ENCODE assay signal across 28 cellular contexts in the genomic region with DNA sequence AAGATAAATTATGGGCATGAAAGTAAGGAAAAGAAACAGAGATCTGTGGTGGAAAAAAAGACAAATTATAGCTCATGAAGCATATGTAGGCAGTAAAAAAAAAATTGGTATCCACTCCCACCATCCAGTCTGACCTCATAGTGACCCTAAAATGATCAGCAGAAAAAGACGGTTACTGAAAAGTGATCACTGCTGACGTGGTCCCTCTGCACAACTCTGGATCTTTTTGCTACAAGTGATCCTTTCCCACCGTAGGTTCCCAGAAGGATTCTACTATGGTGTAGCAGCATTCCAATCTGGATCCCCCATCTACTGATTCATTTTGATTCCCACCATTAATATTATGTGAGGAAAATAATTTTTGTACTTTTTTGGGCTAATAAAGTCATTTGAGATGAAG. TPM values are rescaled to one million over a fixed set of nuclear protein-coding genes. Genes with fewer than 3 reads are reported as not detected.
DNase-seq lines count a peak whose midpoint lies in the region; ATAC-seq and TF ChIP-seq lines count a peak whose summit lies in the region.
"Had no signal": no experiment of that assay in that cellular context is flagged by ENCODE, and none has a peak within 500 bp of the region (broad histone marks: within the 10 kb centered on the region; RNA-seq: fewer than 3 reads in every experiment).

No MANE protein-coding gene starts in this region.

- peak overlapping the region; percentile 91 for H3K27ac Mint-ChIP-seq in Calu3 (ENCODE audit: unreplicated experiment)
- H3K27ac Mint-ChIP-seq: CD8-positive, alpha-beta T cell; naive thymus-derived CD8-positive, alpha-beta T cell had no signal

- peaks cover 17% of the 10 kb centered on the region for H3K4me1 Mint-ChIP-seq in Calu3 (ENCODE audit: low read depth, unreplicated experiment)

- H3K4me3 Mint-ChIP-seq in Calu3 (ENCODE audit: low read depth, unreplicated experiment), result peak overlapping the region; percentile 6
- H3K4me3 Mint-ChIP-seq: CD8-positive, alpha-beta T cell; naive thymus-derived CD8-positive, alpha-beta T cell; stimulated activated naive CD8-positive, alpha-beta T cell treated with anti-CD3 and anti-CD28 coated beads, Interleukin-15, amount 100 ng/mL, for 72 hours had no signal

- intact Hi-C loops in Calu3 (cut with micrococcal nuclease; ENCODE audit: unreplicated experiment), result no loop called here

- no peak for TF ChIP-seq CTCF in Calu3 (IDR thresholded peaks at IDR 0.05; ENCODE audit: unreplicated experiment)

- H3K9me3 Mint-ChIP-seq in Calu3 (ENCODE audit: low read depth, unreplicated experiment), result no peaks in the 10 kb centered on the region
- H3K9me3 Mint-ChIP-seq: CD8-positive, alpha-beta T cell; naive thymus-derived CD8-positive, alpha-beta T cell; stimulated activated naive CD8-positive, alpha-beta T cell treated with anti-CD3 and anti-CD28 coated beads, Interleukin-15, amount 100 ng/mL, for 72 hours had no signal

- H3K27me3 ChIP-seq in SJCRH30 (no peaks in the 10 kb centered on the region), skeletal muscle satellite cell (ENCODE audit: control insufficient read depth, insufficient read depth, low read length) (no peaks in the 10 kb centered on the region)
- H3K27me3 ChIP-seq: heart right ventricle, ovary, right atrium auricular region, tibial artery had no signal

- no peaks in the 10 kb centered on the region for H3K36me3 ChIP-seq in SJCRH30
- H3K36me3 ChIP-seq in skeletal muscle satellite cell (ENCODE audit: insufficient read depth, low read length), result no peaks in the 10 kb centered on the region
- H3K36me3 ChIP-seq: heart right ventricle, ovary, right atrium auricular region, tibial artery had no signal

- no peak overlapping the region for H3K9ac ChIP-seq in skeletal muscle satellite cell (ENCODE audit: low read depth, low read length)

- H3K9me3 ChIP-seq in SJCRH30 (replicated peaks), result no peaks in the 10 kb centered on the region
- H3K9me3 ChIP-seq in skeletal muscle satellite cell (replicated peaks; ENCODE audit: low read length), result no peaks in the 10 kb centered on the region
- H3K9me3 ChIP-seq: heart right ventricle, ovary, right atrium auricular region, tibial artery had no signal

- peak overlapping the region; percentile 31; the same call in 1 of the 2 replicates for H3K4me3 ChIP-seq in SJCRH30
- H3K4me3 ChIP-seq in skeletal muscle satellite cell (ENCODE audit: low read length), result peak overlapping the region; percentile 10
- H3K4me3 ChIP-seq: heart right ventricle, ovary, right atrium auricular region, SK-N-MC, tibial artery had no signal

- H3K4me1 ChIP-seq in SJCRH30 (0 out of 2 replicates have a peak, but pooled peaks cover 3% of the 10 kb centered on the region), skeletal muscle satellite cell (ENCODE audit: control insufficient read depth, insufficient read depth, low read length) (peaks cover 37% of the 10 kb centered on the region)

- CTCF ChIA-PET in Calu3 (lab: Charles Lee), result interaction anchor here (0.7 to 1.3 kb wide), 3 partner anchors 11 to 74 kb away, joined by 3 to 9 read pairs (median 3); a partner anchor contains a TSS

- peak overlapping the region; percentile 32 for H3K4me2 ChIP-seq in skeletal muscle satellite cell (ENCODE audit: low read length)

- H3K27me3 Mint-ChIP-seq in Calu3 (ENCODE audit: unreplicated experiment), result no peaks in the 10 kb centered on the region

- H3K27ac ChIP-seq in SJCRH30, result no peak overlapping the region
- H3K27ac ChIP-seq: ovary, SK-N-MC, tibial artery, VCaP had no signal

- no peak for DNase-seq in Calu3
- DNase-seq in SJCRH30, result no peak
- peak; percentile 24 for DNase-seq in fibroblast of peridontal ligament (ENCODE audit: extremely low read depth)
- no peak for DNase-seq in kidney tubule cell (ENCODE audit: low spot score)
- no peak for DNase-seq in OCI-M2 (lab: John Stamatoyannopoulos, UW; ENCODE audit: unreplicated experiment)
- DNase-seq in stimulated activated naive CD4-positive, alpha-beta T cell (lab: John Stamatoyannopoulos, UW), result no peak
- DNase-seq: activated CD4-positive, alpha-beta T cell treated with anti-CD3 and anti-CD28 coated beads, Interleukin-2, amount 50 U/mL, for 1 hour; activated naive CD4-positive, alpha-beta T cell treated with anti-CD3 and anti-CD28 coated beads, Interleukin-2, amount 50 U/mL, for 16 hours; CD8-positive, alpha-beta T cell; central memory CD4-positive, alpha-beta T cell; GDM1; GOT3; naive thymus-derived CD8-positive, alpha-beta T cell; NCI-H1048; NCI-H187; ovary; RPMI8226; stimulated activated CD4-positive, alpha-beta T cell treated with anti-CD3 and anti-CD28 coated beads, Interleukin-15, amount 100 ng/mL, for 24 hours; stimulated activated naive CD8-positive, alpha-beta T cell treated with anti-CD3 and anti-CD28 coated beads, Interleukin-15, amount 100 ng/mL, for 72 hours had no signal

- BruUV-seq in Calu3 (replicated peaks; lab: Mats Ljungman, UMichigan), result no TSS peak

- ATAC-seq in GM21360 (IDR thresholded peaks at IDR 0.05; ENCODE audit: unreplicated experiment), result no peak
- ATAC-seq: CD8-positive, alpha-beta T cell; naive thymus-derived CD8-positive, alpha-beta T cell; stimulated activated naive CD8-positive, alpha-beta T cell treated with anti-CD3 and anti-CD28 coated beads, Interleukin-15, amount 100 ng/mL, for 72 hours had no signal

- H3K36me3 Mint-ChIP-seq in Calu3 (ENCODE audit: insufficient read depth, unreplicated experiment), result peaks cover 16% of the 10 kb centered on the region
- H3K36me3 Mint-ChIP-seq: CD8-positive, alpha-beta T cell; naive thymus-derived CD8-positive, alpha-beta T cell had no signal

RNA-seq across cellular contexts. Expression of a gene that starts 10.9 kb away (rescaled TPM):
- 3.3 and 4.3 TPM in 2 replicates for total RNA-seq in Calu3 (2022)
- total RNA-seq in SJCRH30 (2014; rRNA removed; shearing (Covaris generic)), result not detected in 2 replicates
- 0.51 and 0.66 TPM in 2 replicates for total RNA-seq in skeletal muscle satellite cell (2012; rRNA removed)
- total RNA-seq: CD8-positive, alpha-beta T cell; naive thymus-derived CD8-positive, alpha-beta T cell; T-helper 2 cell treated with Interferon-gamma antibody and Interleukin-4, amounts not matched to agents 100 ng/mL and 5 ng/mL, for 36 hours had no signal

RNA-seq across cellular contexts. Expression of a gene that starts 29.8 kb away (rescaled TPM):
- total RNA-seq in Calu3 (2022), result 0.42 and 0.64 TPM in 2 replicates
- not detected in 2 replicates for total RNA-seq in SJCRH30 (2014; rRNA removed; shearing (Covaris generic))
- under 0.01 TPM in 1 of 2 replicates, not detected in the other for total RNA-seq in skeletal muscle satellite cell (2012; rRNA removed)
- total RNA-seq: CD8-positive, alpha-beta T cell; fibroblast of villous mesenchyme; naive thymus-derived CD8-positive, alpha-beta T cell; T-helper 2 cell treated with Interferon-gamma antibody and Interleukin-4, amounts not matched to agents 100 ng/mL and 5 ng/mL, for 36 hours had no signal

RNA-seq across cellular contexts. Expression of a gene that starts 41.6 kb away (rescaled TPM):
- total RNA-seq in Calu3 (2022), result 48.4 and 52.5 TPM in 2 replicates
- 21.6 and 22.0 TPM in 2 replicates for total RNA-seq in SJCRH30 (2014; rRNA removed; shearing (Covaris generic))
- total RNA-seq in skeletal muscle satellite cell (2012; rRNA removed), result 8.7 and 14.7 TPM in 2 replicates

RNA-seq across cellular contexts. Expression of a gene that starts 49.9 kb away (rescaled TPM):
- 17.6 and 23.8 TPM in 2 replicates for total RNA-seq in Calu3 (2022)
- 2.6 and 5.1 TPM in 2 replicates for total RNA-seq in SJCRH30 (2014; rRNA removed; shearing (Covaris generic))
- 12.9 and 14.2 TPM in 2 replicates for total RNA-seq in skeletal muscle satellite cell (2012; rRNA removed)
